Comparison of ENCODE assay signal across 18 cellular contexts in the genomic region with DNA sequence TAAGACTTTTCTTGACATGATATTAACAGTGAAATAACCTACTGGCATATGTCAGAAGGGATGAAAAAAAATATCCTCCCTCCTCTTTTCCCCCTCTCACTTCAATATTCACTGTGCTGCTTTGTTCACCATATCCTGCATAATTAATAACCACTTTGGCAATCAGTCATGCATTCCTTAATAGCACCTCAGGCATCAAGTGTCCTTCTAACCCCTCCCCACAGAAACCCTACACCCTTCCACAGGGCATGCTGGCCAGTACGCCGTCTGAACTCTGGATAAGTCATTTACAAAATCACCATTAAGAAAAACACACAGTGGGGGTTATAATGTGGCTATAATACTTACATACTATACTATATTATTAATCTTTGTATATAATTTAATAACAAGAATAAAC.
DNase-seq lines count a peak whose midpoint lies in the region; ATAC-seq and TF ChIP-seq lines count a peak whose summit lies in the region.
"Had no signal": no experiment of that assay in that cellular context is flagged by ENCODE, and none has a peak within 500 bp of the region (broad histone marks: within the 10 kb centered on the region; RNA-seq: fewer than 3 reads in every experiment).

No MANE protein-coding gene starts in this region.

- WGBS in mesendoderm (ENCODE audit: extremely low coverage, insufficient coverage, low lambda C conversion rate): no CpG with 5 or more reads among the region's 2 CpGs

- H3K4me1 ChIP-seq in mesendoderm (ENCODE audit: control insufficient read depth, low read depth, low read length) (no peaks in the 10 kb centered on the region), left ventricle myocardium inferior (no peaks in the 10 kb centered on the region)
- H3K4me1 ChIP-seq: prostate gland had no signal

- no peaks in the 10 kb centered on the region for H3K9me3 Mint-ChIP-seq in WTC11
- H3K9me3 Mint-ChIP-seq: activated naive CD4-positive, alpha-beta T cell treated with anti-CD3 and anti-CD28 coated beads, Interleukin-2, amount 10 ng/mL, durations not matched to agents 7 days and 5 days; stimulated activated naive CD8-positive, alpha-beta T cell treated with anti-CD3 and anti-CD28 coated beads, Interleukin-15, amount 100 ng/mL, for 72 hours had no signal

- H3K27ac ChIP-seq in mesendoderm (ENCODE audit: low read depth, low read length) (no peak overlapping the region), left ventricle myocardium inferior (replicated peaks) (no peak overlapping the region)
- H3K27ac ChIP-seq: brain microvascular endothelial cell, prostate gland had no signal

- ATAC-seq in WTC11: peak; percentile 60
- ATAC-seq: HepG2; naive thymus-derived CD8-positive, alpha-beta T cell; stimulated activated naive CD8-positive, alpha-beta T cell treated with anti-CD3 and anti-CD28 coated beads, Interleukin-15, amount 100 ng/mL, for 72 hours had no signal

- CTCF ChIA-PET in WTC11 (lab: Charles Lee): no interaction called here

- H3K79me2 ChIP-seq in mesendoderm (ENCODE audit: control insufficient read depth, insufficient read depth, low read length): no peaks in the 10 kb centered on the region

- H3K9me3 ChIP-seq in left ventricle myocardium inferior (replicated peaks): no peaks in the 10 kb centered on the region
- H3K9me3 ChIP-seq: prostate gland had no signal

- H3K9ac ChIP-seq in mesendoderm (ENCODE audit: low read length): no peak overlapping the region

- H2BK120ac ChIP-seq in mesendoderm (ENCODE audit: low read depth, low read length): no peak overlapping the region

- DNase-seq in DMS114 treated with DMSO at 0.1 percent for 48 hours (lab: John Stamatoyannopoulos, UW; ENCODE audit: unreplicated experiment): peak; percentile 94
- DNase-seq in NCI-H146 treated with DMSO at 0.1 percent for 48 hours (lab: John Stamatoyannopoulos, UW; ENCODE audit: unreplicated experiment): peak; percentile 34
- peak; percentile 12 for DNase-seq in WTC11 (ENCODE audit: low spot score)
- DNase-seq in mesendoderm: peak; percentile 4
- no peak for DNase-seq in NCI-H1694 treated with DMSO at 0.1 percent for 48 hours (lab: John Stamatoyannopoulos, UW)
- no peak for DNase-seq in COLO668 (lab: John Stamatoyannopoulos, UW; ENCODE audit: unreplicated experiment)
- DNase-seq in NK-92 treated with Interleukin-12 subunit alpha and Interleukin-12 subunit beta, amount 100 ng/mL, for 24 hours (lab: John Stamatoyannopoulos, UW): no peak
- DNase-seq in left ventricle myocardium inferior: no peak
- DNase-seq: activated CD4-positive, alpha-beta T cell treated with anti-CD3 and anti-CD28 coated beads for 4 hours; activated naive CD4-positive, alpha-beta T cell treated with anti-CD3 and anti-CD28 coated beads, Interleukin-2, amount 10 ng/mL, durations not matched to agents 7 days and 5 days; brain microvascular endothelial cell; naive thymus-derived CD8-positive, alpha-beta T cell; NCI-H82; Right ventricle myocardium superior; stimulated activated naive CD8-positive, alpha-beta T cell treated with anti-CD3 and anti-CD28 coated beads, Interleukin-15, amount 100 ng/mL, for 72 hours; T-helper 9 cell had no signal

- intact Hi-C loops in left ventricle myocardium inferior (cut with micrococcal nuclease): no loop called here

- POLR2A ChIA-PET in WTC11 (lab: Charles Lee): no interaction called here

- no peaks in the 10 kb centered on the region for H3K27me3 Mint-ChIP-seq in WTC11 (ENCODE audit: low read depth)
- H3K27me3 Mint-ChIP-seq: activated naive CD4-positive, alpha-beta T cell treated with anti-CD3 and anti-CD28 coated beads, Interleukin-2, amount 10 ng/mL, durations not matched to agents 7 days and 5 days; naive thymus-derived CD8-positive, alpha-beta T cell; stimulated activated naive CD8-positive, alpha-beta T cell treated with anti-CD3 and anti-CD28 coated beads, Interleukin-15, amount 100 ng/mL, for 72 hours had no signal

- no peaks in the 10 kb centered on the region for H3K36me3 Mint-ChIP-seq in WTC11
- H3K36me3 Mint-ChIP-seq: activated naive CD4-positive, alpha-beta T cell treated with anti-CD3 and anti-CD28 coated beads, Interleukin-2, amount 10 ng/mL, durations not matched to agents 7 days and 5 days; naive thymus-derived CD8-positive, alpha-beta T cell had no signal

- H3K56ac ChIP-seq in mesendoderm (ENCODE audit: low read length): no peak overlapping the region

- no peak overlapping the region for H3K4me2 ChIP-seq in mesendoderm (ENCODE audit: low read length)

- no peaks in the 10 kb centered on the region for H3K79me1 ChIP-seq in mesendoderm (ENCODE audit: low read length)

- H4K5ac ChIP-seq in mesendoderm (ENCODE audit: low read length): no peak overlapping the region

- H3K4me3 ChIP-seq in mesendoderm (ENCODE audit: low read length): no peak overlapping the region
- no peak overlapping the region for H3K4me3 ChIP-seq in left ventricle myocardium inferior
- H3K4me3 ChIP-seq: prostate gland had no signal

- no peak overlapping the region for H3K23ac ChIP-seq in mesendoderm (ENCODE audit: low read length)

- no peak overlapping the region for H3K27ac Mint-ChIP-seq in WTC11
- H3K27ac Mint-ChIP-seq: activated naive CD4-positive, alpha-beta T cell treated with anti-CD3 and anti-CD28 coated beads, Interleukin-2, amount 10 ng/mL, durations not matched to agents 7 days and 5 days; naive thymus-derived CD8-positive, alpha-beta T cell; stimulated activated naive CD8-positive, alpha-beta T cell treated with anti-CD3 and anti-CD28 coated beads, Interleukin-15, amount 100 ng/mL, for 72 hours had no signal

- H3K27me3 ChIP-seq in mesendoderm (ENCODE audit: insufficient read depth, low read length, poor library complexity): no peaks in the 10 kb centered on the region
- no peaks in the 10 kb centered on the region for H3K27me3 ChIP-seq in left ventricle myocardium inferior (ENCODE audit: low read depth)
- H3K27me3 ChIP-seq: brain microvascular endothelial cell had no signal

- H3K36me3 ChIP-seq in mesendoderm (ENCODE audit: control insufficient read depth, insufficient read depth, low read length): no peaks in the 10 kb centered on the region
- no peaks in the 10 kb centered on the region for H3K36me3 ChIP-seq in left ventricle myocardium inferior
- H3K36me3 ChIP-seq: prostate gland had no signal

- H4K8ac ChIP-seq in mesendoderm (ENCODE audit: low read depth, low read length): no peak overlapping the region

- no peak overlapping the region for H2AK5ac ChIP-seq in mesendoderm (ENCODE audit: low read length)

- no peak overlapping the region for H3K18ac ChIP-seq in mesendoderm (ENCODE audit: low read length)

- peaks cover 4% of the 10 kb centered on the region for H3K4me1 Mint-ChIP-seq in WTC11
- H3K4me1 Mint-ChIP-seq: activated naive CD4-positive, alpha-beta T cell treated with anti-CD3 and anti-CD28 coated beads, Interleukin-2, amount 10 ng/mL, durations not matched to agents 7 days and 5 days; naive thymus-derived CD8-positive, alpha-beta T cell; stimulated activated naive CD8-positive, alpha-beta T cell treated with anti-CD3 and anti-CD28 coated beads, Interleukin-15, amount 100 ng/mL, for 72 hours had no signal

- H3K4me3 Mint-ChIP-seq in WTC11: no peak overlapping the region
- H3K4me3 Mint-ChIP-seq: activated naive CD4-positive, alpha-beta T cell treated with anti-CD3 and anti-CD28 coated beads, Interleukin-2, amount 10 ng/mL, durations not matched to agents 7 days and 5 days; naive thymus-derived CD8-positive, alpha-beta T cell; stimulated activated naive CD8-positive, alpha-beta T cell treated with anti-CD3 and anti-CD28 coated beads, Interleukin-15, amount 100 ng/mL, for 72 hours had no signal

- no peak overlapping the region for H3K4ac ChIP-seq in mesendoderm (ENCODE audit: low read depth, low read length)

- no peak for TF ChIP-seq CTCF in WTC11 (IDR thresholded peaks at IDR 0.05)
- TF ChIP-seq CTCF in left ventricle myocardium inferior (IDR thresholded peaks at IDR 0.05; ENCODE audit: borderline replicate concordance): no peak

- H2BK5ac ChIP-seq in mesendoderm (ENCODE audit: low read length): no peak overlapping the region

- no peak overlapping the region for H2BK15ac ChIP-seq in mesendoderm (replicated peaks; ENCODE audit: low read depth)

TF ChIP-seq in WTC11, 78 proteins besides CTCF, POLR2A, EP300 and RAD21 (continues in another document):
- no peak for TF ChIP-seq FOXP1 (CRISPR knock-in tag; IDR thresholded peaks at IDR 0.05; ENCODE audit: borderline replicate concordance)
- no peak for TF ChIP-seq NR1H2 (CRISPR knock-in tag; IDR thresholded peaks at IDR 0.05)
- TF ChIP-seq CDX4 (CRISPR knock-in tag; IDR thresholded peaks at IDR 0.05; ENCODE audit: borderline replicate concordance): no peak
- no peak for TF ChIP-seq NR2C2 (CRISPR knock-in tag; IDR thresholded peaks at IDR 0.05)
- no peak for TF ChIP-seq SMAD3 (CRISPR knock-in tag; IDR thresholded peaks at IDR 0.05; ENCODE audit: borderline replicate concordance)
- TF ChIP-seq USF1 (CRISPR knock-in tag; IDR thresholded peaks at IDR 0.05): no peak
- TF ChIP-seq MAX (CRISPR knock-in tag; IDR thresholded peaks at IDR 0.05): no peak

Comparison
In these comparisons a context has a peak if more than half of its experiments do, and no peak if none do; other contexts are left out.
1. DNase-seq: peak in DMS114 treated with DMSO at 0.1 percent for 48 hours (single experiment), NCI-H146 treated with DMSO at 0.1 percent for 48 hours (single experiment), WTC11 (single experiment) and mesendoderm (single experiment); none in NCI-H1694 treated with DMSO at 0.1 percent for 48 hours (single experiment), COLO668 (single experiment), NK-92 treated with Interleukin-12 subunit alpha and Interleukin-12 subunit beta, amount 100 ng/mL, for 24 hours (single experiment) and left ventricle myocardium inferior (single experiment).